8 cellular contexts compared by ENCODE assay signal in genomic region chr20:18287915-18288747, GRCh38.
A peak's percentile ranks its signal among the peaks of the same experiment; 100 is the strongest.
DNase-seq lines count a peak whose midpoint lies in the region; ATAC-seq and TF ChIP-seq lines count a peak whose summit lies in the region.

ZNF133 (plus strand) TSS chr20:18288527; CDS start chr20:18305687, 17,160 bp downstream.

- peaks cover 21% of the 10 kb centered on the region for H3K4me1 ChIP-seq in OCI-LY1 (ENCODE audit: insufficient read depth, low read length, severe bottlenecking)

- H3K36me3 ChIP-seq in OCI-LY1 (ENCODE audit: insufficient read depth, low read length) = peaks cover 11% of the 10 kb centered on the region; the same call in 1 of the 2 replicates

- no peaks in the 10 kb centered on the region for H3F3A ChIP-seq in OCI-LY1 (ENCODE audit: insufficient read depth, low read length)

- no peaks in the 10 kb centered on the region for H3K9me2 ChIP-seq in OCI-LY1 (ENCODE audit: low read depth, low read length)

- H3K27ac ChIP-seq in OCI-LY1 (ENCODE audit: low read depth, low read length, poor library complexity, severe bottlenecking) = peak within 1 kb of the TSS; percentile 79

- DNase-seq in DMS114 treated with DMSO at 0.1 percent for 48 hours (lab: John Stamatoyannopoulos, UW; ENCODE audit: unreplicated experiment) = peak; percentile 83
- DNase-seq in HuH-7 (ENCODE audit: low spot score) = peak; percentile 97
- peak; percentile 97 for DNase-seq in activated T-cell treated with anti-CD3 and anti-CD28 coated beads for 1 hour (ENCODE audit: low read depth)
- DNase-seq in epidermal melanocyte (ENCODE audit: insufficient read length, low spot score) = peak; percentile 91
- peak; percentile 95 for DNase-seq in middle frontal gyrus (ENCODE audit: extremely low spot score, low spot score)
- DNase-seq in stimulated activated CD8-positive, alpha-beta memory T cell treated with anti-CD3 and anti-CD28 coated beads, Interleukin-2, amount 100 ng/mL, for 1 hour (ENCODE audit: low read depth in 2 of 2) = peak; percentile 95 to 96

- no peaks in the 10 kb centered on the region for H4K20me1 ChIP-seq in OCI-LY1 (ENCODE audit: insufficient read depth, low read length)

- H3K79me2 ChIP-seq in OCI-LY1 (ENCODE audit: insufficient read depth, low read length) = no peaks in the 10 kb centered on the region

- peak within 1 kb of the TSS; percentile 81 for H3K9ac ChIP-seq in OCI-LY1 (ENCODE audit: low read length)

- peak; percentile 41; the same call in 1 of the 2 replicates for TF ChIP-seq CTCF in OCI-LY1 (IDR thresholded peaks at IDR 0.05; ENCODE audit: low read length)

- H3K27me3 ChIP-seq in OCI-LY1 (ENCODE audit: insufficient read depth, low read length) = no peaks in the 10 kb centered on the region; the same call in 1 of the 2 replicates

- H3K4me3 ChIP-seq in OCI-LY1 (ENCODE audit: low read depth, low read length, poor library complexity, severe bottlenecking) = peak within 1 kb of the TSS; percentile 95

- peak within 1 kb of the TSS; percentile 81 for H3K4me2 ChIP-seq in OCI-LY1 (ENCODE audit: low read length)

- peak; percentile 97 for ATAC-seq in GM21526 (IDR thresholded peaks at IDR 0.05; ENCODE audit: low FRiP score, unreplicated experiment)

- H2AFZ ChIP-seq in OCI-LY1 (ENCODE audit: low read length) = peak within 1 kb of the TSS; percentile 78

- H3K9me3 ChIP-seq in OCI-LY1 (ENCODE audit: low read length) = peaks cover 14% of the 10 kb centered on the region

Comparison
In these comparisons a context has a peak if more than half of its experiments do, and no peak if none do; other contexts are left out.
1. Peak in every context shown above with its lines: DNase-seq, ATAC-seq, H3K4me3 ChIP-seq and H3K27ac ChIP-seq.